In the genomic region with DNA sequence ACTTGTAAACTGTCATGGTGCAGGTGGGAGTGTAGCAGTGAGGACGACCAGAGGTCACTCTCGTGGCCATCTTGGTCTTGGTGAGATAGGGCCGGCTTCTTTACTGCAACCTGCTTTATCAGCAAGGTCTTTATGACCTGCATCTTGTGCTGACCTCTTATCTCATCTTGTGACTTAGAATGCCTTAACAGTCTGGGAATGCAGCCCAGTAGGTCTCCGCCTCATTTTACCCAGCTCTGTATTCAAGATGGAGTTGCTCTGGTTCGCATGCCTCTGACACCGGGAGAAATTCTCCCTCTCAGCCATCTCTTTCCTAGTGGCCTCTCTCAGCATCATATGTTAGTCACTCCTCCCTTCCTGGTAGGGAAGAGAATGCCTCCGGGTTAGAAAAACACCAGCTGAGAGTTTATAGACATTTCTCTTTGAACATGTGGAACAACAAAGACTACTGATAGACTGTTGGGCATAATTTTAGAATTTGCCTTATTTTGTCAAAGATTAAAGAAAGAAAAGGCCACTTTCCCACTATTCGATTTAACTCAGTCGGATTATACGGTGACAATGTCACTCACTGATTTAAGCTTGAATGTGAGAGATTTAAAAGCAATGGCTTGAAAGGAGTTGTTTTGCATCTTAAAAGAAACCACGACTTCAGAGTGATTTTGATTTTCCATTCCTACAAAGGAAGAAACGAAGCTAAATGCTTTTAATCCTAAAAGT, we compare ENCODE assay signal across 2 cellular contexts.
TF ChIP-seq lines count a peak whose summit lies in the region.

No MANE protein-coding gene starts in this region.

TF ChIP-seq in IMR-90, 13 proteins besides CTCF, POLR2A, EP300 and RAD21:
- TF ChIP-seq MAZ (IDR thresholded peaks at IDR 0.05; ENCODE audit: borderline replicate concordance, low read depth, low read length) (no peak), SMC3 (IDR thresholded peaks at IDR 0.05; ENCODE audit: low read depth, low read length) (no peak), MXI1 (IDR thresholded peaks at IDR 0.05; ENCODE audit: borderline replicate concordance, low read depth, low read length) (no peak), RFX5 (IDR thresholded peaks at IDR 0.05; ENCODE audit: low read depth, low read length) (no peak), FOS (IDR thresholded peaks at IDR 0.05; ENCODE audit: low read depth, low read length) (no peak), RCOR1 (IDR thresholded peaks at IDR 0.05; ENCODE audit: insufficient replicate concordance, low read length) (no peak), CHD1 (IDR thresholded peaks at IDR 0.05; ENCODE audit: low read depth, low read length) (no peak), CEBPB (IDR thresholded peaks at IDR 0.05; ENCODE audit: low read depth, low read length) (no peak)
- TF ChIP-seq, protein P1, sequence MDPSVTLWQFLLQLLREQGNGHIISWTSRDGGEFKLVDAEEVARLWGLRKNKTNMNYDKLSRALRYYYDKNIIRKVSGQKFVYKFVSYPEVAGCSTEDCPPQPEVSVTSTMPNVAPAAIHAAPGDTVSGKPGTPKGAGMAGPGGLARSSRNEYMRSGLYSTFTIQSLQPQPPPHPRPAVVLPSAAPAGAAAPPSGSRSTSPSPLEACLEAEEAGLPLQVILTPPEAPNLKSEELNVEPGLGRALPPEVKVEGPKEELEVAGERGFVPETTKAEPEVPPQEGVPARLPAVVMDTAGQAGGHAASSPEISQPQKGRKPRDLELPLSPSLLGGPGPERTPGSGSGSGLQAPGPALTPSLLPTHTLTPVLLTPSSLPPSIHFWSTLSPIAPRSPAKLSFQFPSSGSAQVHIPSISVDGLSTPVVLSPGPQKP (IDR thresholded peaks at IDR 0.05; ENCODE audit: borderline replicate concordance, low read depth, low read length), result no peak

TF ChIP-seq in K562, 482 proteins besides CTCF, POLR2A, EP300 and RAD21 (continues in another document):
- TF ChIP-seq RBM39 (optimal IDR thresholded peaks at IDR 0.05; ENCODE audit: low read depth, low read length), result no peak
- TF ChIP-seq ZNF175 (CRISPR knock-in tag; IDR thresholded peaks at IDR 0.05; ENCODE audit: low read depth), result peak; percentile 98
- no peak for TF ChIP-seq WHSC1 (IDR thresholded peaks at IDR 0.05; ENCODE audit: low read length)
- TF ChIP-seq, protein P2, sequence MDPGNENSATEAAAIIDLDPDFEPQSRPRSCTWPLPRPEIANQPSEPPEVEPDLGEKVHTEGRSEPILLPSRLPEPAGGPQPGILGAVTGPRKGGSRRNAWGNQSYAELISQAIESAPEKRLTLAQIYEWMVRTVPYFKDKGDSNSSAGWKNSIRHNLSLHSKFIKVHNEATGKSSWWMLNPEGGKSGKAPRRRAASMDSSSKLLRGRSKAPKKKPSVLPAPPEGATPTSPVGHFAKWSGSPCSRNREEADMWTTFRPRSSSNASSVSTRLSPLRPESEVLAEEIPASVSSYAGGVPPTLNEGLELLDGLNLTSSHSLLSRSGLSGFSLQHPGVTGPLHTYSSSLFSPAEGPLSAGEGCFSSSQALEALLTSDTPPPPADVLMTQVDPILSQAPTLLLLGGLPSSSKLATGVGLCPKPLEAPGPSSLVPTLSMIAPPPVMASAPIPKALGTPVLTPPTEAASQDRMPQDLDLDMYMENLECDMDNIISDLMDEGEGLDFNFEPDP (CRISPR knock-in tag; IDR thresholded peaks at IDR 0.05), result peak; percentile 85; the same call in 1 of the 2 replicates
- TF ChIP-seq TGIF2 (CRISPR knock-in tag; IDR thresholded peaks at IDR 0.05), result no peak
- TF ChIP-seq PYGO2 (tag; IDR thresholded peaks at IDR 0.05), result peak; percentile 98
- TF ChIP-seq ATF1 (CRISPR knock-in tag; IDR thresholded peaks at IDR 0.05), result no peak
- TF ChIP-seq ATF1 (tag; IDR thresholded peaks at IDR 0.05), result peak; percentile 56
- peak; percentile 54; the same call in 1 of the 2 replicates for TF ChIP-seq ZNF551 (CRISPR knock-in tag; IDR thresholded peaks at IDR 0.05)
- peak; percentile 98 for TF ChIP-seq CXXC5 (CRISPR knock-in tag; IDR thresholded peaks at IDR 0.05)
- no peak for TF ChIP-seq PHF21A (IDR thresholded peaks at IDR 0.05; ENCODE audit: borderline replicate concordance, low read depth)
- TF ChIP-seq, protein P3, sequence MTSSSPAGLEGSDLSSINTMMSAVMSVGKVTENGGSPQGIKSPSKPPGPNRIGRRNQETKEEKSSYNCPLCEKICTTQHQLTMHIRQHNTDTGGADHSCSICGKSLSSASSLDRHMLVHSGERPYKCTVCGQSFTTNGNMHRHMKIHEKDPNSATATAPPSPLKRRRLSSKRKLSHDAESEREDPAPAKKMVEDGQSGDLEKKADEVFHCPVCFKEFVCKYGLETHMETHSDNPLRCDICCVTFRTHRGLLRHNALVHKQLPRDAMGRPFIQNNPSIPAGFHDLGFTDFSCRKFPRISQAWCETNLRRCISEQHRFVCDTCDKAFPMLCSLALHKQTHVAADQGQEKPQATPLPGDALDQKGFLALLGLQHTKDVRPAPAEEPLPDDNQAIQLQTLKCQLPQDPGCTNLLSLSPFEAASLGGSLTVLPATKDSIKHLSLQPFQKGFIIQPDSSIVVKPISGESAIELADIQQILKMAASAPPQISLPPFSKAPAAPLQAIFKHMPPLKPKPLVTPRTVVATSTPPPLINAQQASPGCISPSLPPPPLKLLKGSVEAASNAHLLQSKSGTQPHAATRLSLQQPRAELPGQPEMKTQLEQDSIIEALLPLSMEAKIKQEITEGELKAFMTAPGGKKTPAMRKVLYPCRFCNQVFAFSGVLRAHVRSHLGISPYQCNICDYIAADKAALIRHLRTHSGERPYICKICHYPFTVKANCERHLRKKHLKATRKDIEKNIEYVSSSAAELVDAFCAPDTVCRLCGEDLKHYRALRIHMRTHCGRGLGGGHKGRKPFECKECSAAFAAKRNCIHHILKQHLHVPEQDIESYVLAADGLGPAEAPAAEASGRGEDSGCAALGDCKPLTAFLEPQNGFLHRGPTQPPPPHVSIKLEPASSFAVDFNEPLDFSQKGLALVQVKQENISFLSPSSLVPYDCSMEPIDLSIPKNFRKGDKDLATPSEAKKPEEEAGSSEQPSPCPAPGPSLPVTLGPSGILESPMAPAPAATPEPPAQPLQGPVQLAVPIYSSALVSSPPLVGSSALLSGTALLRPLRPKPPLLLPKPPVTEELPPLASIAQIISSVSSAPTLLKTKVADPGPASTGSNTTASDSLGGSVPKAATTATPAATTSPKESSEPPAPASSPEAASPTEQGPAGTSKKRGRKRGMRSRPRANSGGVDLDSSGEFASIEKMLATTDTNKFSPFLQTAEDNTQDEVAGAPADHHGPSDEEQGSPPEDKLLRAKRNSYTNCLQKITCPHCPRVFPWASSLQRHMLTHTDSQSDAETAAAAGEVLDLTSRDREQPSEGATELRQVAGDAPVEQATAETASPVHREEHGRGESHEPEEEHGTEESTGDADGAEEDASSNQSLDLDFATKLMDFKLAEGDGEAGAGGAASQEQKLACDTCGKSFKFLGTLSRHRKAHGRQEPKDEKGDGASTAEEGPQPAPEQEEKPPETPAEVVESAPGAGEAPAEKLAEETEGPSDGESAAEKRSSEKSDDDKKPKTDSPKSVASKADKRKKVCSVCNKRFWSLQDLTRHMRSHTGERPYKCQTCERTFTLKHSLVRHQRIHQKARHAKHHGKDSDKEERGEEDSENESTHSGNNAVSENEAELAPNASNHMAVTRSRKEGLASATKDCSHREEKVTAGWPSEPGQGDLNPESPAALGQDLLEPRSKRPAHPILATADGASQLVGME (CRISPR knock-in tag; IDR thresholded peaks at IDR 0.05), result peak; percentile 98
- TF ChIP-seq RHOXF2B (CRISPR knock-in tag; conservative IDR thresholded peaks at IDR 0.05), result peak; percentile 88; the same call in 1 of the 2 replicates
- peak in 1 of 2 experiments; percentile 98; a peak in 2 of 4 replicates for TF ChIP-seq TEAD1 (CRISPR knock-in tag; IDR thresholded peaks at IDR 0.05)
- TF ChIP-seq ZNF75A (CRISPR knock-in tag; IDR thresholded peaks at IDR 0.05), result peak; percentile 85
- TF ChIP-seq, protein P4, sequence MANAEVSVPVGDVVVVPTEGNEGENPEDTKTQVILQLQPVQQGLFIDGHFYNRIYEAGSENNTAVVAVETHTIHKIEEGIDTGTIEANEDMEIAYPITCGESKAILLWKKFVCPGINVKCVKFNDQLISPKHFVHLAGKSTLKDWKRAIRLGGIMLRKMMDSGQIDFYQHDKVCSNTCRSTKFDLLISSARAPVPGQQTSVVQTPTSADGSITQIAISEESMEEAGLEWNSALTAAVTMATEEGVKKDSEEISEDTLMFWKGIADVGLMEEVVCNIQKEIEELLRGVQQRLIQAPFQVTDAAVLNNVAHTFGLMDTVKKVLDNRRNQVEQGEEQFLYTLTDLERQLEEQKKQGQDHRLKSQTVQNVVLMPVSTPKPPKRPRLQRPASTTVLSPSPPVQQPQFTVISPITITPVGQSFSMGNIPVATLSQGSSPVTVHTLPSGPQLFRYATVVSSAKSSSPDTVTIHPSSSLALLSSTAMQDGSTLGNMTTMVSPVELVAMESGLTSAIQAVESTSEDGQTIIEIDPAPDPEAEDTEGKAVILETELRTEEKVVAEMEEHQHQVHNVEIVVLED (CRISPR knock-in tag; IDR thresholded peaks at IDR 0.05), result peak; percentile 78
- TF ChIP-seq, protein P5, sequence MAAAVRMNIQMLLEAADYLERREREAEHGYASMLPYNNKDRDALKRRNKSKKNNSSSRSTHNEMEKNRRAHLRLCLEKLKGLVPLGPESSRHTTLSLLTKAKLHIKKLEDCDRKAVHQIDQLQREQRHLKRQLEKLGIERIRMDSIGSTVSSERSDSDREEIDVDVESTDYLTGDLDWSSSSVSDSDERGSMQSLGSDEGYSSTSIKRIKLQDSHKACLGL (CRISPR knock-in tag; IDR thresholded peaks at IDR 0.05; ENCODE audit: borderline replicate concordance, poor library complexity, severe bottlenecking), result peak; percentile 79
- TF ChIP-seq SOX6 (IDR thresholded peaks at IDR 0.05), result no peak
- TF ChIP-seq KLF13 (tag; IDR thresholded peaks at IDR 0.05; ENCODE audit: borderline replicate concordance, low read depth), result peak; percentile 92; the same call in 1 of the 2 replicates
- no peak for TF ChIP-seq ZFP36 (IDR thresholded peaks at IDR 0.05; ENCODE audit: low read depth, low read length, partially characterized antibody)
- TF ChIP-seq MTA1 (IDR thresholded peaks at IDR 0.05; ENCODE audit: borderline replicate concordance), result 0 out of 2 replicates have a peak, but pooled peaks have one; percentile 51
- TF ChIP-seq, protein P6, sequence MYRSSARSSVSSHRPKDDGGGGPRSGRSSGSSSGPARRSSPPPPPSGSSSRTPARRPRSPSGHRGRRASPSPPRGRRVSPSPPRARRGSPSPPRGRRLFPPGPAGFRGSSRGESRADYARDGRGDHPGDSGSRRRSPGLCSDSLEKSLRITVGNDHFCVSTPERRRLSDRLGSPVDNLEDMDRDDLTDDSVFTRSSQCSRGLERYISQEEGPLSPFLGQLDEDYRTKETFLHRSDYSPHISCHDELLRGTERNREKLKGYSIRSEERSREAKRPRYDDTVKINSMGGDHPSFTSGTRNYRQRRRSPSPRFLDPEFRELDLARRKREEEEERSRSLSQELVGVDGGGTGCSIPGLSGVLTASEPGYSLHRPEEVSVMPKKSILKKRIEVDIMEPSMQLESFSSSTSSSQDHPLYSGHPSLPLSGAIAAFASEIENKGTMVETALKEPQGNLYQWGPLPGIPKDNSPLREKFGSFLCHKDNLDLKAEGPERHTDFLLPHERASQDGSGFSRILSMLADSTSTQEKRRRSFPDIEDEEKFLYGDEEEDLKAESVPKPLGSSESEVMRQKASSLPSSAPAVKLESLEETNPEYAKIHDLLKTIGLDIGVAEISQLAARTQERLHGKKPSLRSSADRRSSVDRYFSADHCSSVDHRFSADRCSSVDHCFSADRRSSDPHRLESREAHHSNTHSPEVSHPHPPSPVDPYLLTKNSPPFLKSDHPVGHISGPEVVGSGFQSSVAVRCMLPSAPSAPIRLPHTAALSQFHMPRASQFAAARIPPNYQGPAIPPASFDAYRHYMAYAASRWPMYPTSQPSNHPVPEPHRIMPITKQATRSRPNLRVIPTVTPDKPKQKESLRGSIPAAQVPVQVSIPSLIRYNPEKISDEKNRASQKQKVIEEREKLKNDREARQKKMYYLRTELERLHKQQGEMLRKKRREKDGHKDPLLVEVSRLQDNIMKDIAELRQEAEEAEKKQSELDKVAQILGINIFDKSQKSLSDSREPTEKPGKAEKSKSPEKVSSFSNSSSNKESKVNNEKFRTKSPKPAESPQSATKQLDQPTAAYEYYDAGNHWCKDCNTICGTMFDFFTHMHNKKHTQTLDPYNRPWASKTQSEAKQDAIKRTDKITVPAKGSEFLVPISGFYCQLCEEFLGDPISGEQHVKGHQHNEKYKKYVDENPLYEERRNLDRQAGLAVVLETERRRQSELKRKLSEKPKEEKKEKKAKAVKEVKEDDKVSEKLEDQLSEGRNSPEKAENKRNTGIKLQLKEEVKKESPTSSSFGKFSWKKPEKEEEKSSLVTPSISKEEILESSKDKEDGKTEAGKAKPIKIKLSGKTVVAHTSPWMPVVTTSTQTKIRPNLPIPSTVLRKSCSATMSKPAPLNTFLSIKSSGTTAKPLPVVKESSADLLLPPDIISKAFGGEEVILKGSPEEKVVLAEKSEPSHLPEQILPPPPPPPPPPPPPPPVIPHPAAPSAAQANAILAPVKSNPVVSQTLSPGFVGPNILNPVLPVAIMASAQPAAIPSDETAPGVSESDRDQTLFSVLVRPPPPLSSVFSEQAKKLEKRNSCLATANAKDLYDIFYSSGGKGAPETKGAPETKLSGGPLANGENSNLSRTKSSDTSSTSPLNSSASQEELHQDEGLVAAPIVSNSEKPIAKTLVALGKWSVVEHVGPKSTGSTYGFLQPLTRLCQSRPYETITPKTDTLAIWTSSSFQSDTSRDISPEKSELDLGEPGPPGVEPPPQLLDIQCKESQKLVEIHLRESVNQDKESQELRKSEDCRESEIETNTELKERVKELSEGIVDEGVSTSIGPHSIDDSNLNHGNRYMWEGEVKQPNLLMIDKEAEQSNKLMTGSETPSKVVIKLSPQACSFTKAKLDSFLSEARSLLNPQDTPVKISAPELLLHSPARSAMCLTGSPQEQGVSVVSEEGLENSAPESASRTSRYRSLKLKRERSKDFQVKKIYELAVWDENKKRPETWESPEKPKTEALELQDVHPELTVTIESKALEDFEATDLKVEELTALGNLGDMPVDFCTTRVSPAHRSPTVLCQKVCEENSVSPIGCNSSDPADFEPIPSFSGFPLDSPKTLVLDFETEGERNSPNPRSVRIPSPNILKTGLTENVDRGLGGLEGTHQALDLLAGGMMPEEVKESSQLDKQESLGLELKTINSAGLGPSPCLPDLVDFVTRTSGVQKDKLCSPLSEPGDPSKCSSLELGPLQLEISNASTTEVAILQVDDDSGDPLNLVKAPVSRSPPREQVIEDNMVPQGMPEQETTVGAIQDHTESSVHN (IDR thresholded peaks at IDR 0.05; ENCODE audit: borderline replicate concordance in 1 of 2, low read depth in 1 of 2), result no peak
- peak; percentile 91 for TF ChIP-seq DIDO1 (tag; IDR thresholded peaks at IDR 0.05; ENCODE audit: low read depth)
